ENCODE assay signal across 8 cellular contexts in genomic region chr3:105938101-105938500, GRCh38.
DNase-seq lines count a peak whose midpoint lies in the region; ATAC-seq and FAIRE-seq lines count a peak whose summit lies in the region.

No MANE protein-coding gene starts in this region.

- FAIRE-seq in small intestine (lab: Jason Lieb, UNC): no peak

- H3K4me1 ChIP-seq in right cardiac atrium (ENCODE audit: control insufficient read depth, insufficient read depth, low read length) (no peaks in the 10 kb centered on the region), small intestine (ENCODE audit: control insufficient read depth in 2 of 2, insufficient read depth in 1 of 2, low read depth in 1 of 2, low read length in 1 of 2) (no peaks in the 10 kb centered on the region)

- no peak overlapping the region for H3K27ac ChIP-seq in right cardiac atrium (ENCODE audit: low read length)
- H3K27ac ChIP-seq in small intestine (ENCODE audit: low read depth in 1 of 2, low read length in 1 of 2): no peak overlapping the region

- peak; percentile 78 to 94 for ATAC-seq in right cardiac atrium
- ATAC-seq in GM18502 (IDR thresholded peaks at IDR 0.05; ENCODE audit: poor library complexity, unreplicated experiment): no peak

- DNase-seq in HCEC 1CT: peak; percentile 43
- peak; percentile 31 for DNase-seq in amniotic epithelial cell (ENCODE audit: low read depth)
- peak in 2 of 3 donors; percentile 26 to 33 for DNase-seq in right cardiac atrium
- peak; percentile 36 for DNase-seq in small intestine
- no peak for DNase-seq in retina
- DNase-seq in SW 1271 (lab: John Stamatoyannopoulos, UW): no peak
- no peak for DNase-seq in amniotic stem cell (lab: John Stamatoyannopoulos, UW)

- H3K4me3 ChIP-seq in right cardiac atrium (ENCODE audit: low read length) (no peak overlapping the region), small intestine (ENCODE audit: low read depth in 1 of 2, low read length in 2 of 2) (no peak overlapping the region)

- WGBS in right cardiac atrium: 15% methylated on average over 3 of the region's 3 CpGs
- WGBS in small intestine, 3 donors: 14 to 24% (median 20%) methylated on average over 3 of the region's 3 CpGs

- no peaks in the 10 kb centered on the region for H3K9me3 ChIP-seq in right cardiac atrium (ENCODE audit: control insufficient read depth, low read length)
- H3K9me3 ChIP-seq in small intestine (ENCODE audit: control insufficient read depth, low read depth): no peaks in the 10 kb centered on the region

- intact Hi-C loops in right cardiac atrium (cut with DNase I): no loop called here

- H3K27me3 ChIP-seq in right cardiac atrium (ENCODE audit: control insufficient read depth, insufficient read depth) (no peaks in the 10 kb centered on the region), small intestine (ENCODE audit: control insufficient read depth in 2 of 2, insufficient read depth in 2 of 2, low read length in 2 of 2) (no peaks in the 10 kb centered on the region)

- no peaks in the 10 kb centered on the region for H3K36me3 ChIP-seq in small intestine (ENCODE audit: control insufficient read depth in 2 of 2, insufficient read depth in 2 of 2, low read length in 2 of 2)

Comparison
In these comparisons a context has a peak if more than half of its experiments do, and no peak if none do; other contexts are left out.
1. DNase-seq: peak in HCEC 1CT (single experiment), amniotic epithelial cell (single experiment), right cardiac atrium (2 of 3) and small intestine (single experiment); none in retina (single experiment), SW 1271 (0 of 2) and amniotic stem cell (single experiment).